Comparison of ENCODE assay signal across 6 cellular contexts in the genomic region with DNA sequence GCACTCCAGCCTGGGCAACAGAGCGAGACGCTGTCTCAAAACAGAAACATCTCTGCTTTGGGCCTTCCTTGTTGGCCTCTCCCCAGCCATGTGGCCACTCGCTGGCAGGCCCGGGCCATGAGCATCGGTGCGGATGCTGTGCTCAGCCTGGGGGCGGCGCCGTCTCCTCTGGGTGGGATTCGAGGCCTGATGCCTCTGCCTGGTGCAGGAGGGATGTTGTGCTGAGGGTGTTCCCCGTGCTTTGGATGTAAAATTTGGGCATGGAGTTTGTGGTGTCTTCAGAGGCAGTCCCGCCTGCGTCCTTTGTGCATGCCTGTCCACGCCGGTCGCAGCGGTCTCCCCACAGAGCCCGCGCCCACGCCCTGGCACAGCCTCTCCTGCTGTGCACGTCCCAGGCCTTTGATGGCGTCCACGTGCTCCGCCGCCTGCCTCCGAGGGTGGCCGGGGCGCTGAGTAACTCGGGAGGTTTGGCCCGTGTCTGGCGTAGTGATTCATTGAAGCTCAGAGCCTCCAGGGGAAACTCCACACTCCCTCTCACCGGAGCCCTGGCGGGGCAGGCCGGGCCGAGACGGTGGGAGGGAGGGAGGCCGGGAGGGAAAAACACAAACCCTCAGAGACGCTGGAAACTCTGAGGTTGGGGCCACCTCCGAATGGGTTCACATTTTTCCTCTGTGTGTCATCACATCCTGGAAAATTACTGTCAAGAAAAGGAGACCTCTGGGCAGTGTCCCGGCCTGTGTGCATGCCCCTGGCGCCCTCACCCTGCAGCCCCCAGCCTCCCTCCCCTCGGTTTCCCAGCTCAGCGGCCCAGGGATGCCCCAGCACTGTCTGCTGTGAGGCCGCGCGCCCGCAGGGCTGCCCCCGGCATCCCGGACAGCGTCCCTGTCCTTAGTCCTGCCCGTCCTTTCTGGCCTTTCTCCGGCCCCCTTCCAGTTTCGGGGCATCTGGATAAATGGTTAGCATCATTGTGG.
DNase-seq lines count a peak whose midpoint lies in the region; ATAC-seq and TF ChIP-seq lines count a peak whose summit lies in the region.

No MANE protein-coding gene starts in this region.

- TF ChIP-seq CTCF in coronary artery (IDR thresholded peaks at IDR 0.05) (no peak), retinal pigment epithelial cell (conservative IDR thresholded peaks at IDR 0.05; ENCODE audit: low read depth, low read length) (no peak)

- H3K4me3 ChIP-seq in coronary artery (peak overlapping the region; percentile 21), retinal pigment epithelial cell (ENCODE audit: low read length) (no peak overlapping the region)

- DNase-seq in HS-5 (ENCODE audit: low read depth) (peak; percentile 92), coronary artery (ENCODE audit: low spot score) (peak; percentile 91), retinal pigment epithelial cell (ENCODE audit: low read depth) (peak; percentile 78), cortex of kidney (lab: John Stamatoyannopoulos, UW) (no peak)
- no peak for DNase-seq in activated CD8-positive, alpha-beta memory T cell treated with anti-CD3 and anti-CD28 coated beads, Interleukin-2, amount 50 U/mL, for 48 hours

- peak overlapping the region; percentile 16 to 71 for H3K27ac ChIP-seq in coronary artery

- no peak for ATAC-seq in GM19023 (IDR thresholded peaks at IDR 0.05; ENCODE audit: unreplicated experiment)

Comparison
In these comparisons a context has a peak if more than half of its experiments do, and no peak if none do; other contexts are left out.
1. DNase-seq: peak in HS-5 (single experiment), coronary artery (single experiment) and retinal pigment epithelial cell (single experiment); none in activated CD8-positive, alpha-beta memory T cell treated with anti-CD3 and anti-CD28 coated beads, Interleukin-2, amount 50 U/mL, for 48 hours (single experiment) and cortex of kidney (single experiment).